Comparison of ENCODE assay signal across 20 cellular contexts in the genomic region with DNA sequence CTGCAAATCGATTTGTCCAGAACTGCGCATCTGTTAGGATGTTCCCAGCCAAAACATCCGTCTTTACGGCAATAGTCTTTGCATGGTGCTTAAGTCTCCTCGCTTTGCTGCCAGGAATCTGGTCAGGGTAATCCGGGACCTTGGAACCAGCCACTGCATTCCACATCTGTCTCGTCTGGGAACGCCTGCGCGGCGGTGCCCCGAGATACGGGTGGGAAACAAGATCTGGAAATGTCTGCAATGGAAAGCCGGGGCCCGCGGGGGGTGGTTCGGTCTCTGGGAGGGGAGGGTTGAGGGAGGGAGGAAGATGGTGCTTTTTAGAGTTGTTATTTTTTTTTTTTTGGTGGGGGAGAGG. TPM values are rescaled to one million over a fixed set of nuclear protein-coding genes. Genes with fewer than 3 reads are reported as not detected.
DNase-seq lines count a peak whose midpoint lies in the region; ATAC-seq and TF ChIP-seq lines count a peak whose summit lies in the region.
"Had no signal": no experiment of that assay in that cellular context is flagged by ENCODE, and none has a peak within 500 bp of the region (broad histone marks: within the 10 kb centered on the region; RNA-seq: fewer than 3 reads in every experiment).

No MANE protein-coding gene starts in this region.

- DNase-seq in DMS 273 (lab: John Stamatoyannopoulos, UW; ENCODE audit: unreplicated experiment) (peak; percentile 61), DMS 273 treated with DMSO at 0.1 percent for 48 hours (lab: John Stamatoyannopoulos, UW) (no peak), fibroblast of mammary gland (ENCODE audit: low read depth) (peak; percentile 6), left lobe of liver (ENCODE audit: low spot score) (no peak), tibial artery (no peak), NCI-H748 treated with DMSO at 0.1 percent for 48 hours (lab: John Stamatoyannopoulos, UW) (no peak)
- DNase-seq: activated CD8-positive, alpha-beta T cell treated with anti-CD3 and anti-CD28 coated beads, Interleukin-2, amount 10 ng/mL, durations not matched to agents 7 days and 5 days; activated naive CD8-positive, alpha-beta T cell treated with anti-CD3 and anti-CD28 coated beads, Interleukin-2, amount 10 ng/mL, durations not matched to agents 7 days and 5 days; CD4-positive, alpha-beta T cell; central memory CD4-positive, alpha-beta T cell; DMS79; effector CD8-positive, alpha-beta T cell; NCI-H226 had no signal

- no peak overlapping the region for H3K4me3 ChIP-seq in fibroblast of mammary gland (ENCODE audit: control insufficient read depth, low read depth, low read length)
- peak overlapping the region; percentile 14 to 16 for H3K4me3 ChIP-seq in tibial artery
- H3K4me3 ChIP-seq: left lung, tibial nerve had no signal

- H3K27me3 ChIP-seq in tibial artery = no peaks in the 10 kb centered on the region
- H3K27me3 ChIP-seq: left lung, tibial nerve had no signal

- peaks cover 0 to 41% (median 31%) of the 10 kb centered on the region in 4 donors for H3K4me1 ChIP-seq in tibial artery
- H3K4me1 ChIP-seq: left lung had no signal

- H3K27ac ChIP-seq in tibial artery = peak overlapping the region; percentile 48 to 56
- H3K27ac ChIP-seq: 22Rv1, left lung, tibial nerve, VCaP had no signal

- H3K9me3 ChIP-seq in tibial artery = no peaks in the 10 kb centered on the region
- H3K9me3 ChIP-seq: left lung, tibial nerve had no signal

- TF ChIP-seq CTCF in fibroblast of mammary gland (conservative IDR thresholded peaks at IDR 0.05; ENCODE audit: control insufficient read depth, insufficient read depth, low read depth, low read length) (no peak), tibial artery (IDR thresholded peaks at IDR 0.05) (no peak)

- no peaks in the 10 kb centered on the region for H3K36me3 ChIP-seq in tibial artery
- H3K36me3 ChIP-seq: left lung, tibial nerve had no signal

- intact Hi-C loops in tibial artery (cut with DNase I; ENCODE audit: low total_unique reads) = no loop called here

- peak; percentile 15 for ATAC-seq in left lobe of liver
- ATAC-seq in GM18511 (IDR thresholded peaks at IDR 0.05; ENCODE audit: unreplicated experiment) = no peak
- no peak for ATAC-seq in GM19397 (IDR thresholded peaks at IDR 0.05; ENCODE audit: unreplicated experiment)
- ATAC-seq: activated CD8-positive, alpha-beta T cell treated with anti-CD3 and anti-CD28 coated beads, Interleukin-2, amount 10 ng/mL, durations not matched to agents 7 days and 5 days; left lung; stimulated activated memory B cell treated with anti-CD40 and anti-IgM and Interleukin-4, amounts not matched to agents 10 μg/mL and 1 μg/mL and 100 μg/mL, for 72 hours had no signal

RNA-seq across cellular contexts. Expression of gene PDGFA, which starts 49.0 kb away (rescaled TPM):
- total RNA-seq in left lobe of liver = 2.7 TPM

Comparison
In these comparisons a context has a peak if more than half of its experiments do, and no peak if none do; other contexts are left out.
1. DNase-seq: peak in DMS 273 (single experiment) and fibroblast of mammary gland (single experiment); none in DMS 273 treated with DMSO at 0.1 percent for 48 hours (single experiment), left lobe of liver (single experiment), tibial artery (0 of 2) and NCI-H748 treated with DMSO at 0.1 percent for 48 hours (single experiment).